Comparison of ENCODE assay signal across 8 cellular contexts in genomic region chr10:62048473-62048872, GRCh38.
A peak's percentile ranks its signal among the peaks of the same experiment; 100 is the strongest.
DNase-seq lines count a peak whose midpoint lies in the region; ATAC-seq and TF ChIP-seq lines count a peak whose summit lies in the region.
"Had no signal": no experiment of that assay in that cellular context is flagged by ENCODE, and none has a peak within 500 bp of the region (broad histone marks: within the 10 kb centered on the region; RNA-seq: fewer than 3 reads in every experiment).

No MANE protein-coding gene starts in this region.

- 42% methylated on average over 5 of the region's 5 CpGs for WGBS in right lobe of liver (ENCODE audit: insufficient coverage, low coverage, low lambda C conversion rate, missing lambda C conversion rate)
- WGBS in suprapubic skin = 52% methylated on average over 5 of the region's 5 CpGs

- intact Hi-C loops in right lobe of liver (cut with DNase I) = no loop called here

- H3K27ac ChIP-seq in right lobe of liver (peak overlapping the region; percentile 90 to 98 (median 93)), suprapubic skin (peak overlapping the region; percentile 97)

- no peaks in the 10 kb centered on the region for H3K27me3 ChIP-seq in MG63
- H3K27me3 ChIP-seq in right lobe of liver = no peaks in the 10 kb centered on the region
- H3K27me3 ChIP-seq in suprapubic skin = no peaks in the 10 kb centered on the region

- no peak for TF ChIP-seq EP300 in suprapubic skin (IDR thresholded peaks at IDR 0.05)

- in situ Hi-C loops in astrocyte of the spinal cord (cut with HindIII; ENCODE audit: low sequenced_read_pairs) = no loop called here

- peak overlapping the region; percentile 81; the same call in 1 of the 2 replicates for H3K4me3 ChIP-seq in MG63
- H3K4me3 ChIP-seq in astrocyte of the spinal cord (ENCODE audit: low read depth, low read length) = peak overlapping the region; percentile 78
- H3K4me3 ChIP-seq in right lobe of liver = peak overlapping the region in 1 of 3 donors; percentile 53
- peak overlapping the region; percentile 68 for H3K4me3 ChIP-seq in suprapubic skin

- TF ChIP-seq CTCF in astrocyte of the spinal cord (IDR thresholded peaks at IDR 0.05; ENCODE audit: low read depth, low read length) (no peak), right lobe of liver (IDR thresholded peaks at IDR 0.05) (no peak), suprapubic skin (IDR thresholded peaks at IDR 0.05) (no peak)

- H3K36me3 ChIP-seq in MG63 (peaks cover 34% of the 10 kb centered on the region), right lobe of liver (peaks cover 0 to 8% (median 0%) of the 10 kb centered on the region in 4 donors), suprapubic skin (peaks cover 15% of the 10 kb centered on the region)

- H3K4me1 ChIP-seq in right lobe of liver (peaks cover 0 to 38% (median 13%) of the 10 kb centered on the region in 4 donors), suprapubic skin (peaks cover 79% of the 10 kb centered on the region)

- TF ChIP-seq POLR2A in right lobe of liver (IDR thresholded peaks at IDR 0.05) (no peak), suprapubic skin (IDR thresholded peaks at IDR 0.05) (no peak)

- no peak for DNase-seq in MG63
- no peak for DNase-seq in astrocyte of the spinal cord (ENCODE audit: low read depth, low spot score)
- DNase-seq in right lobe of liver = no peak
- no peak for DNase-seq in suprapubic skin (ENCODE audit: low spot score in 2 of 2)
- no peak for DNase-seq in stimulated activated CD4-positive, alpha-beta T cell treated with anti-CD3 and anti-CD28 coated beads, Interleukin-2, amount 100 ng/mL, for 24 hours
- no peak for DNase-seq in NOMO-1 treated with DMSO at 0.1 percent for 48 hours (lab: John Stamatoyannopoulos, UW; ENCODE audit: unreplicated experiment)
- DNase-seq in NCI-H1694 treated with DMSO at 0.1 percent for 48 hours (lab: John Stamatoyannopoulos, UW) = no peak
- DNase-seq: NCI-H345 had no signal

- ATAC-seq in right lobe of liver = no peak

- no peaks in the 10 kb centered on the region for H3K9me3 ChIP-seq in MG63
- H3K9me3 ChIP-seq in right lobe of liver = no peaks in the 10 kb centered on the region
- no peaks in the 10 kb centered on the region for H3K9me3 ChIP-seq in suprapubic skin
